8 cellular contexts compared by ENCODE assay signal in the genomic region with DNA sequence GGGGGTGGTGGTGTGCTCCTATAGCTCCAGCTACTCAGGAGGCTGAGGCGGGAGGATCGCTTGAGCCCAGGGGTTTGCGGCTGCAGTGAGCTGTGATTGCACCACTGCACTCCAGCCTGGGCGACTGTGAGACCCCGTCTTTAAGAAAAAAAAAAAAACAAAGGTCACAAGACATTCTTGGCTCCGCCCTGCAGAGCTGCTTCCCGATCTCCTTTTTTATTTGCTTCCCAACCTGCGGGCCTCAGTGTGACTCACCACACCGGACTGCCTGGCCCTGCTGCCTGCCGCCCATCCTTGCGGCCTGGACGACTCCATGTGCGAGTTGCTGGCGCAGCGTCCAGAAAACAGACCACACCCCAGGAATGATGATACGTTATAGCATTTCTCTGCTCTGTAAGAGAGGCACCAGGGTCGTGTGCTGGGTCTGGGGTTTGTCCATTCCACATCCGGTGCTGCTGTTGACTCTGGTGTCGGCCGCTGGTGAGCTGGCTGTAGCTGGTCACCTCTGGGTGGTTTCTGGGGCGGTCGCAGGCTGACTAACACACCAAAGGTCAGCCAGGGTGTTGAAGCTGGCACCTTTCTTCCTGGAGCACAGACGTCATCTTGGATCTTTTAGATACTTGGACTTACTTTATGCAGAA.
DNase-seq lines count a peak whose midpoint lies in the region; ATAC-seq and TF ChIP-seq lines count a peak whose summit lies in the region.

No MANE protein-coding gene starts in this region.

- H3K9me3 Mint-ChIP-seq in activated naive CD8-positive, alpha-beta T cell treated with anti-CD3 and anti-CD28 coated beads, Interleukin-2, amount 50 U/mL, for 24 hours: no peaks in the 10 kb centered on the region
- H3K9me3 Mint-ChIP-seq in stimulated activated naive CD8-positive, alpha-beta T cell treated with anti-CD3 and anti-CD28 coated beads, Interleukin-15, amount 100 ng/mL, for 72 hours: no peaks in the 10 kb centered on the region

- peak; percentile 76 to 93 for ATAC-seq in upper lobe of left lung (ENCODE audit: low FRiP score in 2 of 2)
- no peak for ATAC-seq in activated naive CD8-positive, alpha-beta T cell treated with anti-CD3 and anti-CD28 coated beads, Interleukin-2, amount 50 U/mL, for 24 hours
- ATAC-seq in stimulated activated naive CD8-positive, alpha-beta T cell treated with anti-CD3 and anti-CD28 coated beads, Interleukin-15, amount 100 ng/mL, for 72 hours: no peak

- no peaks in the 10 kb centered on the region for H3K9me3 ChIP-seq in upper lobe of left lung

- H3K4me1 ChIP-seq in upper lobe of left lung: peaks cover 5 to 11% (median 10%) of the 10 kb centered on the region in 4 donors

- no peak for TF ChIP-seq EP300 in upper lobe of left lung (IDR thresholded peaks at IDR 0.05)

- H3K36me3 ChIP-seq in upper lobe of left lung: peaks cover 0 to 3% (median 0%) of the 10 kb centered on the region in 4 donors

- WGBS in lower leg skin, 2 donors: 34 to 46% methylated on average over 23 of the region's 23 CpGs
- WGBS in upper lobe of left lung, 2 donors: 72 to 76% methylated on average over 21 to 23 of the region's 23 CpGs

- no peaks in the 10 kb centered on the region for H3K4me1 Mint-ChIP-seq in activated naive CD8-positive, alpha-beta T cell treated with anti-CD3 and anti-CD28 coated beads, Interleukin-2, amount 50 U/mL, for 24 hours
- no peaks in the 10 kb centered on the region for H3K4me1 Mint-ChIP-seq in stimulated activated naive CD8-positive, alpha-beta T cell treated with anti-CD3 and anti-CD28 coated beads, Interleukin-15, amount 100 ng/mL, for 72 hours

- TF ChIP-seq POLR2A in lower leg skin (IDR thresholded peaks at IDR 0.05) (no peak), upper lobe of left lung (IDR thresholded peaks at IDR 0.05) (no peak)

- intact Hi-C loops in lower leg skin (cut with DNase I; ENCODE audit: low total_unique reads): no loop called here

- DNase-seq in HuH-7.5 (ENCODE audit: low spot score) (peak; percentile 41), dermis blood vessel endothelial cell (peak; percentile 94), lower leg skin (ENCODE audit: low spot score in 2 of 2) (peak; percentile 79 to 94), upper lobe of left lung (peak in 1 of 2 donors; percentile 72), middle frontal gyrus (ENCODE audit: extremely low spot score, low spot score) (no peak), SKM-1 (lab: John Stamatoyannopoulos, UW; ENCODE audit: unreplicated experiment) (no peak)
- DNase-seq in activated naive CD8-positive, alpha-beta T cell treated with anti-CD3 and anti-CD28 coated beads, Interleukin-2, amount 50 U/mL, for 24 hours: no peak
- no peak for DNase-seq in stimulated activated naive CD8-positive, alpha-beta T cell treated with anti-CD3 and anti-CD28 coated beads, Interleukin-15, amount 100 ng/mL, for 72 hours

- H3K27ac ChIP-seq in upper lobe of left lung: no peak overlapping the region

- no peak overlapping the region for H3K27ac Mint-ChIP-seq in activated naive CD8-positive, alpha-beta T cell treated with anti-CD3 and anti-CD28 coated beads, Interleukin-2, amount 50 U/mL, for 24 hours
- H3K27ac Mint-ChIP-seq in stimulated activated naive CD8-positive, alpha-beta T cell treated with anti-CD3 and anti-CD28 coated beads, Interleukin-15, amount 100 ng/mL, for 72 hours: no peak overlapping the region

- H3K4me3 ChIP-seq in lower leg skin (ENCODE audit: low read depth, poor library complexity, severe bottlenecking) (no peak overlapping the region), upper lobe of left lung (no peak overlapping the region)

- no peaks in the 10 kb centered on the region for H3K27me3 ChIP-seq in upper lobe of left lung

- H3K36me3 Mint-ChIP-seq in activated naive CD8-positive, alpha-beta T cell treated with anti-CD3 and anti-CD28 coated beads, Interleukin-2, amount 50 U/mL, for 24 hours (ENCODE audit: low read depth): no peaks in the 10 kb centered on the region

- H3K4me3 Mint-ChIP-seq in activated naive CD8-positive, alpha-beta T cell treated with anti-CD3 and anti-CD28 coated beads, Interleukin-2, amount 50 U/mL, for 24 hours: no peak overlapping the region
- H3K4me3 Mint-ChIP-seq in stimulated activated naive CD8-positive, alpha-beta T cell treated with anti-CD3 and anti-CD28 coated beads, Interleukin-15, amount 100 ng/mL, for 72 hours: no peak overlapping the region

- TF ChIP-seq CTCF in lower leg skin (IDR thresholded peaks at IDR 0.05) (peak in 1 of 3 donors; percentile 42), upper lobe of left lung (IDR thresholded peaks at IDR 0.05) (no peak)

- no peaks in the 10 kb centered on the region for H3K27me3 Mint-ChIP-seq in activated naive CD8-positive, alpha-beta T cell treated with anti-CD3 and anti-CD28 coated beads, Interleukin-2, amount 50 U/mL, for 24 hours
- H3K27me3 Mint-ChIP-seq in stimulated activated naive CD8-positive, alpha-beta T cell treated with anti-CD3 and anti-CD28 coated beads, Interleukin-15, amount 100 ng/mL, for 72 hours: no peaks in the 10 kb centered on the region

Comparison
In these comparisons a context has a peak if more than half of its experiments do, and no peak if none do; other contexts are left out.
1. DNase-seq: peak in HuH-7.5 (single experiment), dermis blood vessel endothelial cell (single experiment) and lower leg skin (2 of 2); none in activated naive CD8-positive, alpha-beta T cell treated with anti-CD3 and anti-CD28 coated beads, Interleukin-2, amount 50 U/mL, for 24 hours (single experiment), middle frontal gyrus (single experiment), stimulated activated naive CD8-positive, alpha-beta T cell treated with anti-CD3 and anti-CD28 coated beads, Interleukin-15, amount 100 ng/mL, for 72 hours (0 of 2) and SKM-1 (single experiment).
2. ATAC-seq: peak in upper lobe of left lung (2 of 2); none in activated naive CD8-positive, alpha-beta T cell treated with anti-CD3 and anti-CD28 coated beads, Interleukin-2, amount 50 U/mL, for 24 hours (single experiment) and stimulated activated naive CD8-positive, alpha-beta T cell treated with anti-CD3 and anti-CD28 coated beads, Interleukin-15, amount 100 ng/mL, for 72 hours (single experiment).